2 cellular contexts compared by ENCODE assay signal in the genomic region with DNA sequence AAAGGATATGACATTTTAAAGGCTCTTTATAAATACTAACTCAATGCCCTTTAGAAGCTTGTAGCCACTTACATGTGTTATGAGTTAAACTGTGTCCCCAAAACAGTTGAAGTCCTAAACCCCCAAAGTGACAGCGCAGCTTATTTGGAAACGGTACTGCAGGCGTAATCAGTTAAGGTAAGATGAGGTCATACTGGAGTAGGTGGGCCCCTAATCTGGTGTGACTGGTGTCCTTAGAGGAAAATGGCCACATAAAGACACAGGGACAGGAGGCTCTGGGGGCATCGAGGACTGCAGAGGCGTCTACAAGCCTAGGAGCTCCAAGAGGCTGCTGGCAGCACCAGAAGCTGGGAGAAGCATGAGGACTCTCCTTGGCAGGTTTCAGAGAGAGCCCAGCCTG.
TF ChIP-seq lines count a peak whose summit lies in the region.

No MANE protein-coding gene starts in this region.

TF ChIP-seq in WTC11, 78 proteins besides CTCF, POLR2A, EP300 and RAD21 (continued from another document):
- TF ChIP-seq, protein P1, sequence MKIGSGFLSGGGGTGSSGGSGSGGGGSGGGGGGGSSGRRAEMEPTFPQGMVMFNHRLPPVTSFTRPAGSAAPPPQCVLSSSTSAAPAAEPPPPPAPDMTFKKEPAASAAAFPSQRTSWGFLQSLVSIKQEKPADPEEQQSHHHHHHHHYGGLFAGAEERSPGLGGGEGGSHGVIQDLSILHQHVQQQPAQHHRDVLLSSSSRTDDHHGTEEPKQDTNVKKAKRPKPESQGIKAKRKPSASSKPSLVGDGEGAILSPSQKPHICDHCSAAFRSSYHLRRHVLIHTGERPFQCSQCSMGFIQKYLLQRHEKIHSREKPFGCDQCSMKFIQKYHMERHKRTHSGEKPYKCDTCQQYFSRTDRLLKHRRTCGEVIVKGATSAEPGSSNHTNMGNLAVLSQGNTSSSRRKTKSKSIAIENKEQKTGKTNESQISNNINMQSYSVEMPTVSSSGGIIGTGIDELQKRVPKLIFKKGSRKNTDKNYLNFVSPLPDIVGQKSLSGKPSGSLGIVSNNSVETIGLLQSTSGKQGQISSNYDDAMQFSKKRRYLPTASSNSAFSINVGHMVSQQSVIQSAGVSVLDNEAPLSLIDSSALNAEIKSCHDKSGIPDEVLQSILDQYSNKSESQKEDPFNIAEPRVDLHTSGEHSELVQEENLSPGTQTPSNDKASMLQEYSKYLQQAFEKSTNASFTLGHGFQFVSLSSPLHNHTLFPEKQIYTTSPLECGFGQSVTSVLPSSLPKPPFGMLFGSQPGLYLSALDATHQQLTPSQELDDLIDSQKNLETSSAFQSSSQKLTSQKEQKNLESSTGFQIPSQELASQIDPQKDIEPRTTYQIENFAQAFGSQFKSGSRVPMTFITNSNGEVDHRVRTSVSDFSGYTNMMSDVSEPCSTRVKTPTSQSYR (CRISPR knock-in tag; IDR thresholded peaks at IDR 0.05): no peak
- TF ChIP-seq, protein P2, sequence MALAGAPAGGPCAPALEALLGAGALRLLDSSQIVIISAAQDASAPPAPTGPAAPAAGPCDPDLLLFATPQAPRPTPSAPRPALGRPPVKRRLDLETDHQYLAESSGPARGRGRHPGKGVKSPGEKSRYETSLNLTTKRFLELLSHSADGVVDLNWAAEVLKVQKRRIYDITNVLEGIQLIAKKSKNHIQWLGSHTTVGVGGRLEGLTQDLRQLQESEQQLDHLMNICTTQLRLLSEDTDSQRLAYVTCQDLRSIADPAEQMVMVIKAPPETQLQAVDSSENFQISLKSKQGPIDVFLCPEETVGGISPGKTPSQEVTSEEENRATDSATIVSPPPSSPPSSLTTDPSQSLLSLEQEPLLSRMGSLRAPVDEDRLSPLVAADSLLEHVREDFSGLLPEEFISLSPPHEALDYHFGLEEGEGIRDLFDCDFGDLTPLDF (CRISPR knock-in tag; IDR thresholded peaks at IDR 0.05): no peak
- TF ChIP-seq NFE2L1 (CRISPR knock-in tag; IDR thresholded peaks at IDR 0.05) (no peak), ZNF671 (CRISPR knock-in tag; IDR thresholded peaks at IDR 0.05) (no peak), SOX15 (CRISPR knock-in tag; IDR thresholded peaks at IDR 0.05) (no peak), TCF7 (CRISPR knock-in tag; IDR thresholded peaks at IDR 0.05; ENCODE audit: low read depth) (no peak), CBFB (CRISPR knock-in tag; IDR thresholded peaks at IDR 0.05; ENCODE audit: low read depth) (no peak), OVOL2 (CRISPR knock-in tag; IDR thresholded peaks at IDR 0.05; ENCODE audit: borderline replicate concordance) (no peak), SP1 (CRISPR knock-in tag; conservative IDR thresholded peaks at IDR 0.05) (no peak), ATF1 (CRISPR knock-in tag; IDR thresholded peaks at IDR 0.05) (no peak), SMAD4 (CRISPR knock-in tag; IDR thresholded peaks at IDR 0.05) (no peak)
- TF ChIP-seq, protein P3, sequence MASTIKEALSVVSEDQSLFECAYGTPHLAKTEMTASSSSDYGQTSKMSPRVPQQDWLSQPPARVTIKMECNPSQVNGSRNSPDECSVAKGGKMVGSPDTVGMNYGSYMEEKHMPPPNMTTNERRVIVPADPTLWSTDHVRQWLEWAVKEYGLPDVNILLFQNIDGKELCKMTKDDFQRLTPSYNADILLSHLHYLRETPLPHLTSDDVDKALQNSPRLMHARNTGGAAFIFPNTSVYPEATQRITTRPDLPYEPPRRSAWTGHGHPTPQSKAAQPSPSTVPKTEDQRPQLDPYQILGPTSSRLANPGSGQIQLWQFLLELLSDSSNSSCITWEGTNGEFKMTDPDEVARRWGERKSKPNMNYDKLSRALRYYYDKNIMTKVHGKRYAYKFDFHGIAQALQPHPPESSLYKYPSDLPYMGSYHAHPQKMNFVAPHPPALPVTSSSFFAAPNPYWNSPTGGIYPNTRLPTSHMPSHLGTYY (CRISPR knock-in tag; IDR thresholded peaks at IDR 0.05): no peak
- TF ChIP-seq, protein P4, sequence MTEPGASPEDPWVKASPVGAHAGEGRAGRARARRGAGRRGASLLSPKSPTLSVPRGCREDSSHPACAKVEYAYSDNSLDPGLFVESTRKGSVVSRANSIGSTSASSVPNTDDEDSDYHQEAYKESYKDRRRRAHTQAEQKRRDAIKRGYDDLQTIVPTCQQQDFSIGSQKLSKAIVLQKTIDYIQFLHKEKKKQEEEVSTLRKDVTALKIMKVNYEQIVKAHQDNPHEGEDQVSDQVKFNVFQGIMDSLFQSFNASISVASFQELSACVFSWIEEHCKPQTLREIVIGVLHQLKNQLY (CRISPR knock-in tag; IDR thresholded peaks at IDR 0.05): no peak
- TF ChIP-seq, protein P5, sequence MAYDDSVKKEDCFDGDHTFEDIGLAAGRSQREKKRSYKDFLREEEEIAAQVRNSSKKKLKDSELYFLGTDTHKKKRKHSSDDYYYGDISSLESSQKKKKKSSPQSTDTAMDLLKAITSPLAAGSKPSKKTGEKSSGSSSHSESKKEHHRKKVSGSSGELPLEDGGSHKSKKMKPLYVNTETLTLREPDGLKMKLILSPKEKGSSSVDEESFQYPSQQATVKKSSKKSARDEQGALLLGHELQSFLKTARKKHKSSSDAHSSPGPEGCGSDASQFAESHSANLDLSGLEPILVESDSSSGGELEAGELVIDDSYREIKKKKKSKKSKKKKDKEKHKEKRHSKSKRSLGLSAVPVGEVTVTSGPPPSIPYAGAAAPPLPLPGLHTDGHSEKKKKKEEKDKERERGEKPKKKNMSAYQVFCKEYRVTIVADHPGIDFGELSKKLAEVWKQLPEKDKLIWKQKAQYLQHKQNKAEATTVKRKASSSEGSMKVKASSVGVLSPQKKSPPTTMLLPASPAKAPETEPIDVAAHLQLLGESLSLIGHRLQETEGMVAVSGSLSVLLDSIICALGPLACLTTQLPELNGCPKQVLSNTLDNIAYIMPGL (CRISPR knock-in tag; IDR thresholded peaks at IDR 0.05): no peak
- TF ChIP-seq, protein P6, sequence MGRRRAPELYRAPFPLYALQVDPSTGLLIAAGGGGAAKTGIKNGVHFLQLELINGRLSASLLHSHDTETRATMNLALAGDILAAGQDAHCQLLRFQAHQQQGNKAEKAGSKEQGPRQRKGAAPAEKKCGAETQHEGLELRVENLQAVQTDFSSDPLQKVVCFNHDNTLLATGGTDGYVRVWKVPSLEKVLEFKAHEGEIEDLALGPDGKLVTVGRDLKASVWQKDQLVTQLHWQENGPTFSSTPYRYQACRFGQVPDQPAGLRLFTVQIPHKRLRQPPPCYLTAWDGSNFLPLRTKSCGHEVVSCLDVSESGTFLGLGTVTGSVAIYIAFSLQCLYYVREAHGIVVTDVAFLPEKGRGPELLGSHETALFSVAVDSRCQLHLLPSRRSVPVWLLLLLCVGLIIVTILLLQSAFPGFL (CRISPR knock-in tag; IDR thresholded peaks at IDR 0.05; ENCODE audit: borderline replicate concordance): no peak

TF ChIP-seq in SK-N-SH treated with all-trans-retinoic acid at 6 μM for 48 hours, 23 proteins besides CTCF, POLR2A, EP300 and RAD21 (continued from another document):
- TF ChIP-seq, protein P7, sequence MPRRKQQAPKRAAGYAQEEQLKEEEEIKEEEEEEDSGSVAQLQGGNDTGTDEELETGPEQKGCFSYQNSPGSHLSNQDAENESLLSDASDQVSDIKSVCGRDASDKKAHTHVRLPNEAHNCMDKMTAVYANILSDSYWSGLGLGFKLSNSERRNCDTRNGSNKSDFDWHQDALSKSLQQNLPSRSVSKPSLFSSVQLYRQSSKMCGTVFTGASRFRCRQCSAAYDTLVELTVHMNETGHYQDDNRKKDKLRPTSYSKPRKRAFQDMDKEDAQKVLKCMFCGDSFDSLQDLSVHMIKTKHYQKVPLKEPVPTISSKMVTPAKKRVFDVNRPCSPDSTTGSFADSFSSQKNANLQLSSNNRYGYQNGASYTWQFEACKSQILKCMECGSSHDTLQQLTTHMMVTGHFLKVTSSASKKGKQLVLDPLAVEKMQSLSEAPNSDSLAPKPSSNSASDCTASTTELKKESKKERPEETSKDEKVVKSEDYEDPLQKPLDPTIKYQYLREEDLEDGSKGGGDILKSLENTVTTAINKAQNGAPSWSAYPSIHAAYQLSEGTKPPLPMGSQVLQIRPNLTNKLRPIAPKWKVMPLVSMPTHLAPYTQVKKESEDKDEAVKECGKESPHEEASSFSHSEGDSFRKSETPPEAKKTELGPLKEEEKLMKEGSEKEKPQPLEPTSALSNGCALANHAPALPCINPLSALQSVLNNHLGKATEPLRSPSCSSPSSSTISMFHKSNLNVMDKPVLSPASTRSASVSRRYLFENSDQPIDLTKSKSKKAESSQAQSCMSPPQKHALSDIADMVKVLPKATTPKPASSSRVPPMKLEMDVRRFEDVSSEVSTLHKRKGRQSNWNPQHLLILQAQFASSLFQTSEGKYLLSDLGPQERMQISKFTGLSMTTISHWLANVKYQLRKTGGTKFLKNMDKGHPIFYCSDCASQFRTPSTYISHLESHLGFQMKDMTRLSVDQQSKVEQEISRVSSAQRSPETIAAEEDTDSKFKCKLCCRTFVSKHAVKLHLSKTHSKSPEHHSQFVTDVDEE (CRISPR knock-in tag; IDR thresholded peaks at IDR 0.05): no peak
- TF ChIP-seq BACH2 (CRISPR knock-in tag; IDR thresholded peaks at IDR 0.05; ENCODE audit: borderline replicate concordance): no peak
- TF ChIP-seq, protein P8, sequence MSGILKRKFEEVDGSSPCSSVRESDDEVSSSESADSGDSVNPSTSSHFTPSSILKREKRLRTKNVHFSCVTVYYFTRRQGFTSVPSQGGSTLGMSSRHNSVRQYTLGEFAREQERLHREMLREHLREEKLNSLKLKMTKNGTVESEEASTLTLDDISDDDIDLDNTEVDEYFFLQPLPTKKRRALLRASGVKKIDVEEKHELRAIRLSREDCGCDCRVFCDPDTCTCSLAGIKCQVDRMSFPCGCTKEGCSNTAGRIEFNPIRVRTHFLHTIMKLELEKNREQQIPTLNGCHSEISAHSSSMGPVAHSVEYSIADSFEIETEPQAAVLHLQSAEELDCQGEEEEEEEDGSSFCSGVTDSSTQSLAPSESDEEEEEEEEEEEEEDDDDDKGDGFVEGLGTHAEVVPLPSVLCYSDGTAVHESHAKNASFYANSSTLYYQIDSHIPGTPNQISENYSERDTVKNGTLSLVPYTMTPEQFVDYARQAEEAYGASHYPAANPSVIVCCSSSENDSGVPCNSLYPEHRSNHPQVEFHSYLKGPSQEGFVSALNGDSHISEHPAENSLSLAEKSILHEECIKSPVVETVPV (CRISPR knock-in tag; IDR thresholded peaks at IDR 0.05): no peak
- TF ChIP-seq, protein P9, sequence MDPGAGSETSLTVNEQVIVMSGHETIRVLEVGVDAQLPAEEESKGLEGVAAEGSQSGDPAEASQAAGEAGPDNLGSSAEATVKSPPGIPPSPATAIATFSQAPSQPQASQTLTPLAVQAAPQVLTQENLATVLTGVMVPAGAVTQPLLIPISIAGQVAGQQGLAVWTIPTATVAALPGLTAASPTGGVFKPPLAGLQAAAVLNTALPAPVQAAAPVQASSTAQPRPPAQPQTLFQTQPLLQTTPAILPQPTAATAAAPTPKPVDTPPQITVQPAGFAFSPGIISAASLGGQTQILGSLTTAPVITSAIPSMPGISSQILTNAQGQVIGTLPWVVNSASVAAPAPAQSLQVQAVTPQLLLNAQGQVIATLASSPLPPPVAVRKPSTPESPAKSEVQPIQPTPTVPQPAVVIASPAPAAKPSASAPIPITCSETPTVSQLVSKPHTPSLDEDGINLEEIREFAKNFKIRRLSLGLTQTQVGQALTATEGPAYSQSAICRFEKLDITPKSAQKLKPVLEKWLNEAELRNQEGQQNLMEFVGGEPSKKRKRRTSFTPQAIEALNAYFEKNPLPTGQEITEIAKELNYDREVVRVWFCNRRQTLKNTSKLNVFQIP (CRISPR knock-in tag; IDR thresholded peaks at IDR 0.05; ENCODE audit: borderline replicate concordance, low read depth): no peak
